Comparison of ENCODE assay signal across 14 cellular contexts in the genomic region with DNA sequence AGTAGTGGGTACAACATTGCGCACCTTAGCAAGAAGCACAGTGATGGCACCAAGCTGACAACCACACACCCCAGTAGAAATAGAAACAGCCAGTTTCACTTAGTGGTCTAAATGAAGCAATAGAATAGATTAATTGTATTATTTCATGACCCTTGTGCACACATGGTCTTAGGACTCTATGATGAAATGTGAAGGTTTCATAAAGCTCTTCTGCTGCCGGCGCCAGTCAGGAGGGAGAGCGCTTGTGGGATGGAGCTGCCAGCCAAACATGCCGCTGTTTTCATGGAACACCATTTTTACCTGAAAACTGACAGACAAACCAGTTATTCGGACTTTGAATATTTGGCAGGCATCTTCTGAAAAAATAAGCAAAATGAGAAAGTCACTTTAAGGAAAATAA.
"Had no signal": no experiment of that assay in that cellular context is flagged by ENCODE, and none has a peak within 500 bp of the region (broad histone marks: within the 10 kb centered on the region; RNA-seq: fewer than 3 reads in every experiment).

No MANE protein-coding gene starts in this region.

- H3K36me3 ChIP-seq: prostate gland had no signal

- H3K27ac ChIP-seq: dorsolateral prefrontal cortex, prostate gland, vagina had no signal

- ATAC-seq: activated CD4-positive, CD25-positive, alpha-beta regulatory T cell treated with anti-CD3 and anti-CD28 coated beads, Interleukin-2, amount 50 U/mL, for 24 hours; naive thymus-derived CD8-positive, alpha-beta T cell; sciatic nerve had no signal

- H3K4me3 ChIP-seq: dorsolateral prefrontal cortex, lung, prostate gland, vagina had no signal

- H3K4me3 Mint-ChIP-seq: activated naive CD4-positive, alpha-beta T cell treated with anti-CD3 and anti-CD28 coated beads for 36 hours; naive thymus-derived CD8-positive, alpha-beta T cell had no signal

- H3K27me3 ChIP-seq: dorsolateral prefrontal cortex, vagina had no signal

- DNase-seq: activated naive CD4-positive, alpha-beta T cell treated with anti-CD3 and anti-CD28 coated beads for 36 hours; dorsolateral prefrontal cortex; kidney; naive thymus-derived CD8-positive, alpha-beta T cell; nucleus accumbens; SHP77; stimulated activated CD4-positive, alpha-beta T cell treated with anti-CD3 and anti-CD28 coated beads, Interleukin-2, amount 100 ng/mL, for 24 hours; stimulated activated naive CD8-positive, alpha-beta T cell treated with anti-CD3 and anti-CD28 coated beads, Interleukin-15, Interleukin-2, amounts not matched to agents 100 U/mL and 50 U/mL, for 24 hours had no signal

- FAIRE-seq: frontal cortex, kidney had no signal

- H3K9me3 Mint-ChIP-seq: activated naive CD4-positive, alpha-beta T cell treated with anti-CD3 and anti-CD28 coated beads for 36 hours; naive thymus-derived CD8-positive, alpha-beta T cell had no signal

- H3K4me1 ChIP-seq: prostate gland, vagina had no signal

- H3K27me3 Mint-ChIP-seq: naive thymus-derived CD8-positive, alpha-beta T cell had no signal

- H3K9me3 ChIP-seq: prostate gland, vagina had no signal

- H3K27ac Mint-ChIP-seq: activated naive CD4-positive, alpha-beta T cell treated with anti-CD3 and anti-CD28 coated beads for 36 hours had no signal
